Comparison of ENCODE assay signal across 25 cellular contexts in genomic region chr20:62186096-62186426, GRCh38. TPM values are rescaled to one million over a fixed set of nuclear protein-coding genes. Genes with fewer than 3 reads are reported as not detected.
DNase-seq lines count a peak whose midpoint lies in the region; ATAC-seq and TF ChIP-seq lines count a peak whose summit lies in the region.
"Had no signal": no experiment of that assay in that cellular context is flagged by ENCODE, and none has a peak within 500 bp of the region (broad histone marks: within the 10 kb centered on the region; RNA-seq: fewer than 3 reads in every experiment).

No MANE protein-coding gene starts in this region.

- peaks cover 6% of the 10 kb centered on the region for H3K36me3 Mint-ChIP-seq in endothelial cell (ENCODE audit: low read depth, unreplicated experiment)

- peaks cover 10% of the 10 kb centered on the region for H3K4me1 Mint-ChIP-seq in endothelial cell (ENCODE audit: unreplicated experiment)

- H3K79me2 ChIP-seq in OCI-LY3 (ENCODE audit: low read length) = peaks cover 86% of the 10 kb centered on the region

- no peak overlapping the region for H3K4me3 ChIP-seq in HEK293 (ENCODE audit: low read depth, low read length)
- peak overlapping the region; percentile 42 for H3K4me3 ChIP-seq in OCI-LY3 (ENCODE audit: low read length)
- H3K4me3 ChIP-seq in spleen = peak overlapping the region in 1 of 8 donors; percentile 85
- no peak overlapping the region for H3K4me3 ChIP-seq in lower lobe of right lung
- H3K4me3 ChIP-seq: GM23338, HAP-1, MG63 had no signal

- 0 out of 2 replicates have a peak overlapping the region, but pooled peaks have one; percentile 5 for H3K9ac ChIP-seq in OCI-LY3 (ENCODE audit: low read length)

- no peak for ATAC-seq in lower lobe of right lung
- ATAC-seq: GM23338, T-helper 17 cell had no signal

- H4K20me1 ChIP-seq in OCI-LY3 (ENCODE audit: insufficient read depth, low read length) = peaks cover 7% of the 10 kb centered on the region

- POLR2A ChIA-PET in HEK293 (lab: Yijun Ruan, JAX) = no interaction called here

- H3K4me3 Mint-ChIP-seq in endothelial cell (ENCODE audit: unreplicated experiment) = no peak overlapping the region
- H3K4me3 Mint-ChIP-seq: GM23338, T-helper 17 cell had no signal

- no peak overlapping the region for H2AFZ ChIP-seq in OCI-LY3 (ENCODE audit: low read depth, low read length)
- H2AFZ ChIP-seq: GM23338 had no signal

- TF ChIP-seq CTCF in HEK293 (tag by site-specific recombination; IDR thresholded peaks at IDR 0.05) (no peak), OCI-LY3 (IDR thresholded peaks at IDR 0.05; ENCODE audit: low read depth, low read length) (no peak), endothelial cell (IDR thresholded peaks at IDR 0.05; ENCODE audit: unreplicated experiment) (no peak), spleen (IDR thresholded peaks at IDR 0.05 in 8 of 11, conservative IDR thresholded peaks at IDR 0.05 in 3 of 11) (no peak), lower lobe of right lung (IDR thresholded peaks at IDR 0.05) (no peak)

- H3K27me3 ChIP-seq in OCI-LY3 (ENCODE audit: low read depth, low read length) (no peaks in the 10 kb centered on the region), spleen (replicated peaks in 1 of 7) (no peaks in the 10 kb centered on the region), lower lobe of right lung (ENCODE audit: low read depth) (no peaks in the 10 kb centered on the region)
- H3K27me3 ChIP-seq: MG63 had no signal

- intact Hi-C loops in spleen (cut with DNase I; ENCODE audit: low total_unique reads) (loop anchor here (10.0 kb wide), 1 partner anchor 59 kb away; no protein-coding TSS in a partner anchor), lower lobe of right lung (cut with DNase I) (no loop called here)

- no peak for DNase-seq in endothelial cell (ENCODE audit: low spot score)
- DNase-seq in spleen = no peak
- no peak for DNase-seq in HUDEP-2 (lab: John Stamatoyannopoulos, UW; ENCODE audit: unreplicated experiment in 76 of 76)
- DNase-seq in lower lobe of right lung = no peak
- DNase-seq in DMS153 (lab: John Stamatoyannopoulos, UW) = no peak
- DNase-seq: C1 segment of cervical spinal cord; DMS79; IMR-90; MG63; NCI-H1048; NCI-H1436; NCI-H2029; NCI-H226; NCI-H524; NCI-H774; NK-92 treated with Interleukin-12 subunit alpha and Interleukin-12 subunit beta, amount 100 ng/mL, for 24 hours; OCI-M1; Right ventricle myocardium superior; T-helper 17 cell had no signal

- CTCF ChIA-PET in HEK293 (lab: Yijun Ruan, JAX) = no interaction called here

- peaks cover 5% of the 10 kb centered on the region for H3K27me3 Mint-ChIP-seq in endothelial cell (ENCODE audit: unreplicated experiment)
- H3K27me3 Mint-ChIP-seq: T-helper 17 cell had no signal

- peaks cover 14 to 18% of the 10 kb centered on the region in 2 experiments; a peak in 2 of 3 replicates for H3K36me3 ChIP-seq in HEK293 (ENCODE audit: control insufficient read depth in 2 of 2, insufficient read depth in 1 of 2, low read length in 2 of 2)
- H3K36me3 ChIP-seq in OCI-LY3 (replicated peaks; ENCODE audit: low read depth, low read length) = peaks cover 9% of the 10 kb centered on the region
- peaks cover 0 to 24% (median 11%) of the 10 kb centered on the region in 6 donors for H3K36me3 ChIP-seq in spleen
- peaks cover 24% of the 10 kb centered on the region for H3K36me3 ChIP-seq in lower lobe of right lung

- H3K27ac ChIP-seq in HEK293 (ENCODE audit: extremely low read depth, low read depth, low read length) (no peak overlapping the region), OCI-LY3 (ENCODE audit: low read length) (peak overlapping the region; percentile 45; the same call in 1 of the 2 replicates), spleen (peak overlapping the region in 7 of 8 donors; percentile 56 to 99 (median 82)), lower lobe of right lung (no peak overlapping the region)

- H3K9me3 ChIP-seq in HEK293 (ENCODE audit: control insufficient read depth, insufficient read depth, low read depth, low read length) (no peaks in the 10 kb centered on the region), OCI-LY3 (ENCODE audit: insufficient read depth, low read length) (no peaks in the 10 kb centered on the region), spleen (no peaks in the 10 kb centered on the region), lower lobe of right lung (no peaks in the 10 kb centered on the region)
- H3K9me3 ChIP-seq: HAP-1, MG63 had no signal

- no peak for TF ChIP-seq POLR2A in spleen (IDR thresholded peaks at IDR 0.05)

- no peaks in the 10 kb centered on the region for H3K9me3 Mint-ChIP-seq in endothelial cell (ENCODE audit: unreplicated experiment)
- H3K9me3 Mint-ChIP-seq: GM23338 had no signal

- H3K4me1 ChIP-seq in HEK293 (ENCODE audit: control insufficient read depth, insufficient read depth, low read length) (no peaks in the 10 kb centered on the region), OCI-LY3 (ENCODE audit: low read length) (peaks cover 29% of the 10 kb centered on the region), spleen (peaks cover 20 to 72% (median 45%) of the 10 kb centered on the region in 6 donors), lower lobe of right lung (peaks cover 37% of the 10 kb centered on the region)

- H3K4me2 ChIP-seq in OCI-LY3 (ENCODE audit: low read length) = peak overlapping the region; percentile 61
- H3K4me2 ChIP-seq: GM23338 had no signal

- peak overlapping the region; percentile 52 for H3K27ac Mint-ChIP-seq in endothelial cell (ENCODE audit: unreplicated experiment)

- WGBS in spleen, 5 donors = 51 to 78% (median 69%) methylated on average over 3 of the region's 3 CpGs

TF ChIP-seq in HEK293, 187 proteins besides CTCF, POLR2A, EP300 and RAD21:
- TF ChIP-seq ZBTB21 (tag by site-specific recombination; IDR thresholded peaks at IDR 0.05) (no peak), ZNF513 (tag by site-specific recombination; IDR thresholded peaks at IDR 0.05) (peak; percentile 76), ZNF521 (tag by site-specific recombination; IDR thresholded peaks at IDR 0.05) (no peak), ZNF837 (tag by site-specific recombination; IDR thresholded peaks at IDR 0.05) (no peak)

RNA-seq across cellular contexts. Expression of gene MTG2, which starts 3.2 kb away (rescaled TPM):
- total RNA-seq in endothelial cell (ENCODE audit: unreplicated experiment) = 20.2 TPM
- 10 to 100 TPM; 22.6 to 39.8 (median 37.5) TPM for total RNA-seq in spleen
- polyA plus RNA-seq in spleen = 10 to 100 TPM; 26.9 to 41.3 (median 37.7) TPM
- 27.1 TPM for total RNA-seq in lower lobe of right lung

RNA-seq across cellular contexts. Expression of gene HRH3, which starts 34.0 kb away (rescaled TPM):
- total RNA-seq in endothelial cell (ENCODE audit: unreplicated experiment) (not detected), spleen (not detected), lower lobe of right lung (not detected)
- not detected for polyA plus RNA-seq in spleen
- total RNA-seq: HT1080, IMR-90, Right ventricle myocardium superior, SK-MEL-5, T-helper 17 cell had no signal
- polyA plus RNA-seq: IMR-90 had no signal

RNA-seq across cellular contexts. Expression of gene SS18L1, which starts 42.5 kb away (rescaled TPM):
- total RNA-seq in endothelial cell (ENCODE audit: unreplicated experiment) = 17.5 TPM
- total RNA-seq in spleen = 10 to 100 TPM; 13.0 to 18.6 (median 14.3) TPM
- polyA plus RNA-seq in spleen = 10 to 100 TPM in 1 of 3 donors, 1 to 10 TPM in 2; 6.7 to 11.0 (median 8.4) TPM
- 17.8 TPM for total RNA-seq in lower lobe of right lung

RNA-seq across cellular contexts. Expression of gene PSMA7, which starts 42.9 kb away (rescaled TPM):
- 302 TPM for total RNA-seq in endothelial cell (ENCODE audit: unreplicated experiment)
- total RNA-seq in spleen = 100 to 1,000 TPM; 157 to 247 (median 180) TPM
- polyA plus RNA-seq in spleen = 100 to 1,000 TPM; 178 to 281 (median 235) TPM
- total RNA-seq in lower lobe of right lung = 223 TPM

RNA-seq across cellular contexts. Expression of gene OSBPL2, which starts 52.3 kb away (rescaled TPM):
- total RNA-seq in endothelial cell (ENCODE audit: unreplicated experiment) = 39.5 TPM
- 10 to 100 TPM; 40.6 to 81.7 (median 64.8) TPM for total RNA-seq in spleen
- polyA plus RNA-seq in spleen = 10 to 100 TPM in 2 of 3 donors, 1 to 10 TPM in 1; 9.2 to 19.6 (median 14.0) TPM
- total RNA-seq in lower lobe of right lung = 56.0 TPM

Comparison
In these comparisons a context has a peak if more than half of its experiments do, and no peak if none do; other contexts are left out.
1. H3K27ac ChIP-seq: peak in OCI-LY3 (single experiment) and spleen (7 of 8); none in HEK293 (single experiment) and lower lobe of right lung (single experiment).